In genomic region chr3:57958642-57959406, GRCh38 we compare ENCODE assay signal across 10 cellular contexts. TPM values are rescaled to one million over a fixed set of nuclear protein-coding genes. Genes with fewer than 3 reads are reported as not detected.
DNase-seq lines count a peak whose midpoint lies in the region; ATAC-seq, FAIRE-seq and TF ChIP-seq lines count a peak whose summit lies in the region.
"Had no signal": no experiment of that assay in that cellular context is flagged by ENCODE, and none has a peak within 500 bp of the region (broad histone marks: within the 10 kb centered on the region; RNA-seq: fewer than 3 reads in every experiment).

No MANE protein-coding gene starts in this region.

- 90% methylated on average over 9 of the region's 13 CpGs for WGBS in A549 (ENCODE audit: missing lambda C conversion rate)

- TF ChIP-seq RAD21 in A549 (conservative IDR thresholded peaks at IDR 0.05 in 1 of 2, IDR thresholded peaks at IDR 0.05 in 1 of 2), result no peak

- peak in 1 of 2 experiments; percentile 57 for DNase-seq in A549 (ENCODE audit: low read depth in 1 of 2, low spot score in 1 of 2)
- DNase-seq in chondrocyte (ENCODE audit: low spot score), result no peak
- DNase-seq in NCI-H2227 (lab: John Stamatoyannopoulos, UW; ENCODE audit: unreplicated experiment), result no peak
- no peak for DNase-seq in effector CD8-positive, alpha-beta T cell (lab: John Stamatoyannopoulos, UW)

- TF ChIP-seq POLR2A in A549 (IDR thresholded peaks at IDR 0.05; ENCODE audit: low read length), result no peak

- H3K9ac ChIP-seq in mucosa of rectum (ENCODE audit: low read depth in 1 of 2, low read length in 2 of 2), result peak overlapping the region in 1 of 2 donors; percentile 33

- H3K4me3 ChIP-seq in A549 (no peak overlapping the region), mucosa of rectum (ENCODE audit: low read length in 2 of 2) (no peak overlapping the region)
- H3K4me3 ChIP-seq: ovary had no signal

- no peaks in the 10 kb centered on the region for H3K27me3 ChIP-seq in mucosa of rectum (ENCODE audit: control insufficient read depth in 2 of 2, insufficient read depth in 2 of 2, low read length in 2 of 2)
- H3K27me3 ChIP-seq: ovary had no signal

- CTCF ChIA-PET in A549 (lab: Yijun Ruan, JAX), result no interaction called here

- TF ChIP-seq EP300 in A549 (IDR thresholded peaks at IDR 0.05), result no peak

- H3K27me3 Mint-ChIP-seq in chondrocyte (ENCODE audit: low read depth), result no peaks in the 10 kb centered on the region

- H3K4me2 ChIP-seq in A549, result peak overlapping the region; percentile 47; the same call in 2 of the 3 replicates

- FAIRE-seq in A549 (lab: Jason Lieb, UNC), result no peak

- no peaks in the 10 kb centered on the region for H3K9me3 ChIP-seq in A549
- no peaks in the 10 kb centered on the region for H3K9me3 ChIP-seq in mucosa of rectum (ENCODE audit: control insufficient read depth in 2 of 2, low read length in 2 of 2)
- H3K9me3 ChIP-seq: ovary had no signal

- H3K4me1 Mint-ChIP-seq in chondrocyte (ENCODE audit: low read depth), result peaks cover 16% of the 10 kb centered on the region

- H3K36me3 Mint-ChIP-seq in chondrocyte (ENCODE audit: low read depth), result no peaks in the 10 kb centered on the region

- no peaks in the 10 kb centered on the region for H3K36me3 ChIP-seq in mucosa of rectum (ENCODE audit: control insufficient read depth in 2 of 2, insufficient read depth in 2 of 2, low read length in 2 of 2)
- H3K36me3 ChIP-seq: ovary had no signal

- H3K4me1 ChIP-seq in A549 (peaks cover 42% of the 10 kb centered on the region), mucosa of rectum (ENCODE audit: control insufficient read depth in 2 of 2, insufficient read depth in 2 of 2, low read length in 2 of 2) (peaks cover 22 to 28% of the 10 kb centered on the region in 2 donors)

- no peaks in the 10 kb centered on the region for H3K9me3 Mint-ChIP-seq in chondrocyte (ENCODE audit: low read depth)

- POLR2A ChIA-PET in A549 (lab: Yijun Ruan, JAX), result interaction anchor here (0.7 kb wide), 1 partner anchor 12 kb away, joined by 3 read pairs; no protein-coding TSS in a partner anchor

- no peak overlapping the region for H3K4me3 Mint-ChIP-seq in chondrocyte (ENCODE audit: unreplicated experiment)

- ATAC-seq in A549 (peak in 1 of 2 experiments; percentile 36; a peak in 3 of 6 replicates), HG03354 (IDR thresholded peaks at IDR 0.05; ENCODE audit: poor library complexity, severe bottlenecking, unreplicated experiment) (peak; percentile 31), GM18873 (IDR thresholded peaks at IDR 0.05; ENCODE audit: low FRiP score, unreplicated experiment) (no peak), HG03565 (IDR thresholded peaks at IDR 0.05; ENCODE audit: unreplicated experiment) (no peak)

- TF ChIP-seq CTCF in A549 (IDR thresholded peaks at IDR 0.05) (no peak), chondrocyte (IDR thresholded peaks at IDR 0.05) (no peak)

- peak overlapping the region; percentile 62 to 86; a peak in 5 of 6 replicates for H3K27ac ChIP-seq in A549
- H3K27ac ChIP-seq in mucosa of rectum (ENCODE audit: low read depth in 2 of 2, low read length in 2 of 2), result peak overlapping the region; percentile 71 to 76
- H3K27ac ChIP-seq: C4-2B, ovary had no signal

- H3K27ac Mint-ChIP-seq in chondrocyte (ENCODE audit: unreplicated experiment), result peak overlapping the region; percentile 34

TF ChIP-seq in A549, 52 proteins besides CTCF, POLR2A, EP300 and RAD21:
- TF ChIP-seq CHD4 (IDR thresholded peaks at IDR 0.05; ENCODE audit: borderline replicate concordance) (no peak), HOXB13 (CRISPR knock-in tag; IDR thresholded peaks at IDR 0.05; ENCODE audit: low read depth) (no peak), BHLHE40 (IDR thresholded peaks at IDR 0.05; ENCODE audit: low read depth, low read length) (no peak), ELK1 (IDR thresholded peaks at IDR 0.05; ENCODE audit: low read depth, low read length) (no peak), MYC (IDR thresholded peaks at IDR 0.05; ENCODE audit: borderline replicate concordance, low read length) (no peak), FOXS1 (CRISPR knock-in tag; IDR thresholded peaks at IDR 0.05) (no peak), CBX8 (IDR thresholded peaks at IDR 0.05) (no peak), ZC3H11A (IDR thresholded peaks at IDR 0.05) (no peak), GATA3 (IDR thresholded peaks at IDR 0.05; ENCODE audit: borderline replicate concordance) (no peak), RFX5 (IDR thresholded peaks at IDR 0.05) (no peak), PBX3 (IDR thresholded peaks at IDR 0.05) (no peak), PHF8 (IDR thresholded peaks at IDR 0.05; ENCODE audit: borderline replicate concordance, low read depth) (no peak), NR3C1 (IDR thresholded peaks at IDR 0.05) (no peak)

RNA-seq across cellular contexts. Expression of gene FLNB, which starts 49.4 kb away (rescaled TPM):
- 387 and 439 TPM in 2 replicates for polyA plus RNA-seq in A549 (2011; rRNA removed)
- 153 and 161 TPM in 2 replicates for polyA plus RNA-seq in A549 (2012; cell fraction: cytosol; rRNA removed)
- polyA plus RNA-seq in A549 (2012; cell fraction: nucleus; rRNA removed), result 1,973 and 2,223 TPM in 2 replicates
- polyA plus RNA-seq in A549 (2017; fragmentation: RNase III; extraction: RNeasy Plus Mini Kit Qiagen cat#74134 plus additional on column Dnase treatment), result 235 to 282 TPM (median 257 TPM) in 3 replicates
- polyA minus RNA-seq in A549 (2011; rRNA and poly(A)+ RNA removed), result 1,159 and 1,213 TPM in 2 replicates
- 56.5 to 75.3 TPM (median 70.2 TPM) in 3 replicates for total RNA-seq in chondrocyte
